16 cellular contexts compared by ENCODE assay signal in genomic region chr1:207654320-207654719, GRCh38. TPM values are rescaled to one million over a fixed set of nuclear protein-coding genes. Genes with fewer than 3 reads are reported as not detected.
DNase-seq lines count a peak whose midpoint lies in the region; ATAC-seq, FAIRE-seq and TF ChIP-seq lines count a peak whose summit lies in the region.
"Had no signal": no experiment of that assay in that cellular context is flagged by ENCODE, and none has a peak within 500 bp of the region (broad histone marks: within the 10 kb centered on the region; RNA-seq: fewer than 3 reads in every experiment).

No MANE protein-coding gene starts in this region.

- H3K36me3 Mint-ChIP-seq in activated CD8-positive, alpha-beta memory T cell treated with anti-CD3 and anti-CD28 coated beads, Interleukin-2, amount 10 ng/mL, durations not matched to agents 7 days and 5 days: no peaks in the 10 kb centered on the region
- H3K36me3 Mint-ChIP-seq: stimulated activated naive B cell treated with anti-CD40 and anti-IgM and Interleukin-4, amounts not matched to agents 10 μg/mL and 1 μg/mL and 100 μg/mL, for 72 hours had no signal

- FAIRE-seq in A204.1 (lab: Jason Lieb, UNC): peak; percentile 87

- TF ChIP-seq CTCF in fibroblast of villous mesenchyme (IDR thresholded peaks at IDR 0.05; ENCODE audit: insufficient read depth, low read depth, low read length): peak; percentile 31

- no peak overlapping the region for H3K27ac Mint-ChIP-seq in activated CD8-positive, alpha-beta memory T cell treated with anti-CD3 and anti-CD28 coated beads, Interleukin-2, amount 10 ng/mL, durations not matched to agents 7 days and 5 days
- H3K27ac Mint-ChIP-seq: stimulated activated naive B cell treated with anti-CD40 and anti-IgM and Interleukin-4, amounts not matched to agents 10 μg/mL and 1 μg/mL and 100 μg/mL, for 72 hours had no signal

- no peak overlapping the region for H3K4me3 ChIP-seq in fibroblast of villous mesenchyme (ENCODE audit: low read depth, low read length)
- H3K4me3 ChIP-seq: prostate gland had no signal

- peak; percentile 81 for ATAC-seq in SK-N-SH treated with all-trans-retinoic acid at 6 μM for 48 hours
- no peak for ATAC-seq in activated CD8-positive, alpha-beta memory T cell treated with anti-CD3 and anti-CD28 coated beads, Interleukin-2, amount 10 ng/mL, durations not matched to agents 7 days and 5 days
- ATAC-seq: stimulated activated naive B cell treated with anti-CD40 and anti-IgM and Interleukin-4, amounts not matched to agents 10 μg/mL and 1 μg/mL and 100 μg/mL, for 72 hours had no signal

- H3K4me3 Mint-ChIP-seq in activated CD8-positive, alpha-beta memory T cell treated with anti-CD3 and anti-CD28 coated beads, Interleukin-2, amount 10 ng/mL, durations not matched to agents 7 days and 5 days: no peak overlapping the region
- H3K4me3 Mint-ChIP-seq: stimulated activated naive B cell treated with anti-CD40 and anti-IgM and Interleukin-4, amounts not matched to agents 10 μg/mL and 1 μg/mL and 100 μg/mL, for 72 hours had no signal

- H3K9me3 Mint-ChIP-seq in activated CD8-positive, alpha-beta memory T cell treated with anti-CD3 and anti-CD28 coated beads, Interleukin-2, amount 10 ng/mL, durations not matched to agents 7 days and 5 days (ENCODE audit: low read depth): no peaks in the 10 kb centered on the region
- H3K9me3 Mint-ChIP-seq: stimulated activated naive B cell treated with anti-CD40 and anti-IgM and Interleukin-4, amounts not matched to agents 10 μg/mL and 1 μg/mL and 100 μg/mL, for 72 hours had no signal

- H3K27me3 Mint-ChIP-seq in activated CD8-positive, alpha-beta memory T cell treated with anti-CD3 and anti-CD28 coated beads, Interleukin-2, amount 10 ng/mL, durations not matched to agents 7 days and 5 days: peaks cover 17% of the 10 kb centered on the region

- DNase-seq in GM03348 (ENCODE audit: low spot score) (peak; percentile 15), fibroblast of villous mesenchyme (ENCODE audit: low read depth) (peak; percentile 7), T1000 (lab: John Stamatoyannopoulos, UW) (no peak), OCI-M1 (lab: John Stamatoyannopoulos, UW) (no peak)
- no peak for DNase-seq in stimulated activated CD4-positive, alpha-beta T cell treated with anti-CD3 and anti-CD28 coated beads, Interleukin-2, amount 100 ng/mL, for 24 hours
- DNase-seq in activated CD8-positive, alpha-beta memory T cell treated with anti-CD3 and anti-CD28 coated beads, Interleukin-2, amount 10 ng/mL, durations not matched to agents 7 days and 5 days: no peak
- DNase-seq: activated CD4-positive, alpha-beta T cell treated with anti-CD3 and anti-CD28 coated beads for 48 hours; BE2C; caudate nucleus; GF-D8; stimulated activated CD4-positive, alpha-beta T cell treated with anti-CD3 and anti-CD28 coated beads, Interleukin-4, amount 100 ng/mL, for 24 hours; stimulated activated naive B cell treated with anti-CD40 and anti-IgM and Interleukin-4, amounts not matched to agents 10 μg/mL and 1 μg/mL and 100 μg/mL, for 72 hours had no signal

- H3K4me1 Mint-ChIP-seq in activated CD8-positive, alpha-beta memory T cell treated with anti-CD3 and anti-CD28 coated beads, Interleukin-2, amount 10 ng/mL, durations not matched to agents 7 days and 5 days: no peaks in the 10 kb centered on the region

- CTCF ChIA-PET in activated CD8-positive, alpha-beta memory T cell treated with anti-CD3 and anti-CD28 coated beads, Interleukin-2, amount 10 ng/mL, durations not matched to agents 7 days and 5 days (lab: Charles Lee): no interaction called here

TF ChIP-seq in SK-N-SH treated with all-trans-retinoic acid at 6 μM for 48 hours, 23 proteins besides CTCF, POLR2A, EP300 and RAD21:
- no peak for TF ChIP-seq ZNF70 (CRISPR knock-in tag; IDR thresholded peaks at IDR 0.05)
- no peak for TF ChIP-seq POU6F1 (CRISPR knock-in tag; IDR thresholded peaks at IDR 0.05; ENCODE audit: borderline replicate concordance, low read depth)
- no peak for TF ChIP-seq ISL1 (CRISPR knock-in tag; IDR thresholded peaks at IDR 0.05)
- TF ChIP-seq ARNTL (CRISPR knock-in tag; IDR thresholded peaks at IDR 0.05; ENCODE audit: borderline replicate concordance, low read depth): no peak
- TF ChIP-seq TOX (CRISPR knock-in tag; IDR thresholded peaks at IDR 0.05; ENCODE audit: borderline replicate concordance): no peak
- no peak for TF ChIP-seq ESRRG (CRISPR knock-in tag; IDR thresholded peaks at IDR 0.05)
- no peak for TF ChIP-seq ZNF8 (CRISPR knock-in tag; IDR thresholded peaks at IDR 0.05)
- no peak for TF ChIP-seq CSRNP3 (CRISPR knock-in tag; IDR thresholded peaks at IDR 0.05)
- no peak for TF ChIP-seq OSR1 (CRISPR knock-in tag; IDR thresholded peaks at IDR 0.05)
- TF ChIP-seq, protein P1, sequence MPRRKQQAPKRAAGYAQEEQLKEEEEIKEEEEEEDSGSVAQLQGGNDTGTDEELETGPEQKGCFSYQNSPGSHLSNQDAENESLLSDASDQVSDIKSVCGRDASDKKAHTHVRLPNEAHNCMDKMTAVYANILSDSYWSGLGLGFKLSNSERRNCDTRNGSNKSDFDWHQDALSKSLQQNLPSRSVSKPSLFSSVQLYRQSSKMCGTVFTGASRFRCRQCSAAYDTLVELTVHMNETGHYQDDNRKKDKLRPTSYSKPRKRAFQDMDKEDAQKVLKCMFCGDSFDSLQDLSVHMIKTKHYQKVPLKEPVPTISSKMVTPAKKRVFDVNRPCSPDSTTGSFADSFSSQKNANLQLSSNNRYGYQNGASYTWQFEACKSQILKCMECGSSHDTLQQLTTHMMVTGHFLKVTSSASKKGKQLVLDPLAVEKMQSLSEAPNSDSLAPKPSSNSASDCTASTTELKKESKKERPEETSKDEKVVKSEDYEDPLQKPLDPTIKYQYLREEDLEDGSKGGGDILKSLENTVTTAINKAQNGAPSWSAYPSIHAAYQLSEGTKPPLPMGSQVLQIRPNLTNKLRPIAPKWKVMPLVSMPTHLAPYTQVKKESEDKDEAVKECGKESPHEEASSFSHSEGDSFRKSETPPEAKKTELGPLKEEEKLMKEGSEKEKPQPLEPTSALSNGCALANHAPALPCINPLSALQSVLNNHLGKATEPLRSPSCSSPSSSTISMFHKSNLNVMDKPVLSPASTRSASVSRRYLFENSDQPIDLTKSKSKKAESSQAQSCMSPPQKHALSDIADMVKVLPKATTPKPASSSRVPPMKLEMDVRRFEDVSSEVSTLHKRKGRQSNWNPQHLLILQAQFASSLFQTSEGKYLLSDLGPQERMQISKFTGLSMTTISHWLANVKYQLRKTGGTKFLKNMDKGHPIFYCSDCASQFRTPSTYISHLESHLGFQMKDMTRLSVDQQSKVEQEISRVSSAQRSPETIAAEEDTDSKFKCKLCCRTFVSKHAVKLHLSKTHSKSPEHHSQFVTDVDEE (CRISPR knock-in tag; IDR thresholded peaks at IDR 0.05): no peak
- TF ChIP-seq RARB (CRISPR knock-in tag; IDR thresholded peaks at IDR 0.05): no peak
- TF ChIP-seq PPARA (CRISPR knock-in tag; IDR thresholded peaks at IDR 0.05; ENCODE audit: borderline replicate concordance): no peak
- TF ChIP-seq PATZ1 (CRISPR knock-in tag; IDR thresholded peaks at IDR 0.05; ENCODE audit: borderline replicate concordance): no peak
- TF ChIP-seq ZFP30 (CRISPR knock-in tag; IDR thresholded peaks at IDR 0.05): no peak
- TF ChIP-seq ZNF565 (CRISPR knock-in tag; conservative IDR thresholded peaks at IDR 0.05; ENCODE audit: low read depth): no peak
- no peak for TF ChIP-seq ZFP3 (CRISPR knock-in tag; IDR thresholded peaks at IDR 0.05)
TF ChIP-seq in SK-N-SH treated with all-trans-retinoic acid at 6 μM for 48 hours: peak in this region for 0.

RNA-seq across cellular contexts. Expression of gene CR1L, which starts 9.4 kb away (rescaled TPM):
- not detected in 2 replicates for total RNA-seq in fibroblast of villous mesenchyme
- not detected for total RNA-seq in activated CD8-positive, alpha-beta memory T cell treated with anti-CD3 and anti-CD28 coated beads, Interleukin-2, amount 10 ng/mL, durations not matched to agents 7 days and 5 days
- total RNA-seq: prostate gland; T-helper 1 cell treated with Interleukin-12 subunit alpha and Interleukin-12 subunit beta and Interleukin-4 antibody, amounts not matched to agents 30 ng/mL and 1 ng/mL, for 36 hours had no signal

Comparison
In these comparisons a context has a peak if more than half of its experiments do, and no peak if none do; other contexts are left out.
1. DNase-seq: peak in GM03348 (single experiment) and fibroblast of villous mesenchyme (single experiment); none in T1000 (single experiment), stimulated activated CD4-positive, alpha-beta T cell treated with anti-CD3 and anti-CD28 coated beads, Interleukin-2, amount 100 ng/mL, for 24 hours (0 of 2), activated CD8-positive, alpha-beta memory T cell treated with anti-CD3 and anti-CD28 coated beads, Interleukin-2, amount 10 ng/mL, durations not matched to agents 7 days and 5 days (single experiment) and OCI-M1 (single experiment).